Comparison of ENCODE assay signal across 8 cellular contexts in the genomic region with DNA sequence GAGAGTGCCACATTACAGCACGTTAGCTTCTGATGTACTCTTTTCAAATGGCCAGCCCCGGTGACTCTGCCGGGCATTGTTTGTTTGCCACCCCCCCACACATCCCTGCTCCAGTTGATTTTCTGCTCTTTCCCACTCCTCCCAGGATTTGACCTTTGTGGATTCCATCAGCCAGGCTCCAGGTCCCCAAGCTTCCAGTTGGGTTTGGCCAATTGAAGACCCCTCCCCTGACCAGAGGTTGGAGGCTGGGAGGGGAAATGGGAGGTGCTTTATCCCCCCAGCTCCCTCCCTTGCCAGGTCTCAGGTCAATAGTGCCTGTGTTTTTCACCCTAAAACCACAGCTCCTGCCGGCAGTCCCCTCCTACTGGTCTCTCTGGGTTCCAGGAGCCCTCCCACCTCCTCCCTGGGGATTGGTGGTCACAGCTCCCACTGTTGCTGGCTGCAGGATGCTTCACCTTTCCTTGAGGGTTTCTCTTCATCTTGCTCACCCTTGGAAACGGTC. TPM values are rescaled to one million over a fixed set of nuclear protein-coding genes. Genes with fewer than 3 reads are reported as not detected.
DNase-seq lines count a peak whose midpoint lies in the region; ATAC-seq and TF ChIP-seq lines count a peak whose summit lies in the region.

No MANE protein-coding gene starts in this region.

- intact Hi-C loops in CD8-positive, alpha-beta T cell (cut with DNase I, micrococcal nuclease): loop anchor here (1.0 to 5.0 kb wide), 4 partner anchors 17 to 42 kb away; no protein-coding TSS in a partner anchor

- CTCF ChIA-PET in CD8-positive, alpha-beta T cell (lab: Charles Lee): interaction anchor here (0.5 to 8.5 kb wide), 13 partner anchors 8 to 52 kb away, joined by 3 to 120 read pairs (median 8); a partner anchor contains a TSS

- ATAC-seq in CD8-positive, alpha-beta T cell: no peak
- ATAC-seq in HG03097 (IDR thresholded peaks at IDR 0.05; ENCODE audit: low FRiP score, unreplicated experiment): peak; percentile 10
- no peak for ATAC-seq in central memory CD8-positive, alpha-beta T cell (replicated peaks; ENCODE audit: extremely low read depth, poor library complexity, severe bottlenecking)
- no peak for ATAC-seq in activated CD4-positive, CD25-positive, alpha-beta regulatory T cell treated with anti-CD3 and anti-CD28 coated beads, Interleukin-2, amount 50 U/mL, for 24 hours

- H3K27me3 ChIP-seq in CD8-positive, alpha-beta T cell (ENCODE audit: insufficient read depth, low read length): no peaks in the 10 kb centered on the region
- no peaks in the 10 kb centered on the region for H3K27me3 ChIP-seq in neutrophil

- H3K9me3 ChIP-seq in CD8-positive, alpha-beta T cell (ENCODE audit: low read length): no peaks in the 10 kb centered on the region
- no peaks in the 10 kb centered on the region for H3K9me3 ChIP-seq in neutrophil

- peak overlapping the region; percentile 89 for H3K27ac ChIP-seq in CD8-positive, alpha-beta T cell (ENCODE audit: low read depth, low read length)
- peak overlapping the region; percentile 100 for H3K27ac ChIP-seq in neutrophil

- peaks cover 83% of the 10 kb centered on the region for H3K4me1 ChIP-seq in CD8-positive, alpha-beta T cell (ENCODE audit: insufficient read depth, low read length)
- peaks cover 96 to 100% of the 10 kb centered on the region in 2 experiments for H3K4me1 ChIP-seq in neutrophil (ENCODE audit: control insufficient read depth in 1 of 2, insufficient read depth in 1 of 2, low read depth in 1 of 2, low read length in 1 of 2)

- no peaks in the 10 kb centered on the region for H3K27me3 Mint-ChIP-seq in CD8-positive, alpha-beta T cell (ENCODE audit: low read depth)
- H3K27me3 Mint-ChIP-seq in central memory CD8-positive, alpha-beta T cell: no peaks in the 10 kb centered on the region

- peak overlapping the region; percentile 99 for H3K27ac Mint-ChIP-seq in CD8-positive, alpha-beta T cell
- H3K27ac Mint-ChIP-seq in central memory CD8-positive, alpha-beta T cell (ENCODE audit: low read depth): peak overlapping the region; percentile 100

- no peaks in the 10 kb centered on the region for H3K36me3 ChIP-seq in CD8-positive, alpha-beta T cell (ENCODE audit: insufficient read depth, low read length)
- H3K36me3 ChIP-seq in neutrophil: no peaks in the 10 kb centered on the region

- no peaks in the 10 kb centered on the region for H3K9me3 Mint-ChIP-seq in CD8-positive, alpha-beta T cell
- H3K9me3 Mint-ChIP-seq in central memory CD8-positive, alpha-beta T cell: peaks cover 10% of the 10 kb centered on the region

- H3K4me3 ChIP-seq in CD8-positive, alpha-beta T cell (ENCODE audit: low read depth, low read length): peak overlapping the region; percentile 21
- H3K4me3 ChIP-seq in neutrophil (ENCODE audit: low read depth in 1 of 2, low read length in 1 of 2): peak overlapping the region; percentile 54 to 60

- peaks cover 54% of the 10 kb centered on the region for H3K36me3 Mint-ChIP-seq in CD8-positive, alpha-beta T cell
- peaks cover 62% of the 10 kb centered on the region for H3K36me3 Mint-ChIP-seq in central memory CD8-positive, alpha-beta T cell (ENCODE audit: insufficient read depth)

- TF ChIP-seq CTCF in CD8-positive, alpha-beta T cell (IDR thresholded peaks at IDR 0.05): no peak
- no peak for TF ChIP-seq CTCF in neutrophil (IDR thresholded peaks at IDR 0.05)

- peak overlapping the region; percentile 65 for H3K4me3 Mint-ChIP-seq in CD8-positive, alpha-beta T cell
- peak overlapping the region; percentile 82 for H3K4me3 Mint-ChIP-seq in central memory CD8-positive, alpha-beta T cell

- peaks cover 93% of the 10 kb centered on the region for H3K4me1 Mint-ChIP-seq in CD8-positive, alpha-beta T cell (ENCODE audit: low read depth)
- peaks cover 94% of the 10 kb centered on the region for H3K4me1 Mint-ChIP-seq in central memory CD8-positive, alpha-beta T cell

- DNase-seq in CD8-positive, alpha-beta T cell: no peak
- no peak for DNase-seq in central memory CD8-positive, alpha-beta T cell (ENCODE audit: low spot score in 2 of 2)
- DNase-seq in cerebellar cortex (ENCODE audit: low spot score) (no peak), NCI-H1694 treated with DMSO at 0.1 percent for 48 hours (lab: John Stamatoyannopoulos, UW) (no peak), dedifferentiated amniotic fluid mesenchymal stem cell (ENCODE audit: extremely low spot score) (no peak)

- POLR2A ChIA-PET in CD8-positive, alpha-beta T cell (lab: Charles Lee): interaction anchor here (0.8 to 8.2 kb wide), 14 partner anchors 8 to 44 kb away, joined by 3 to 173 read pairs (median 50); a partner anchor contains a TSS

RNA-seq across cellular contexts. Expression of a gene that starts 34.9 kb away (rescaled TPM):
- 1,000 to 10,000 TPM; 1,214 to 1,250 TPM for total RNA-seq in CD8-positive, alpha-beta T cell
